ENCODE assay signal across 11 cellular contexts in genomic region chr17:21512307-21513011, GRCh38.
A peak's percentile ranks its signal among the peaks of the same experiment; 100 is the strongest.
DNase-seq lines count a peak whose midpoint lies in the region; ATAC-seq and TF ChIP-seq lines count a peak whose summit lies in the region.
"Had no signal": no experiment of that assay in that cellular context is flagged by ENCODE, and none has a peak within 500 bp of the region (broad histone marks: within the 10 kb centered on the region; RNA-seq: fewer than 3 reads in every experiment).

No MANE protein-coding gene starts in this region.

- H3K27me3 Mint-ChIP-seq in progenitor cell of endocrine pancreas: peaks cover 62% of the 10 kb centered on the region
- H3K27me3 Mint-ChIP-seq in H9 (ENCODE audit: low read depth): peaks cover 32% of the 10 kb centered on the region

- H2AFZ ChIP-seq in SK-N-SH (ENCODE audit: low read depth) (no peak overlapping the region), OCI-LY1 (ENCODE audit: low read length) (no peak overlapping the region), H9 (ENCODE audit: low read length) (no peak overlapping the region)

- H2BK20ac ChIP-seq in H9 (ENCODE audit: low read depth, low read length, poor library complexity, severe bottlenecking): no peak overlapping the region

- H3K27ac ChIP-seq in SK-N-SH (ENCODE audit: low read depth in 2 of 2, low read length in 1 of 2) (no peak overlapping the region), OCI-LY1 (ENCODE audit: low read depth, low read length, poor library complexity, severe bottlenecking) (no peak overlapping the region), foreskin keratinocyte (no peak overlapping the region), uterus (no peak overlapping the region), H9 (ENCODE audit: insufficient read length, low read depth, low read length) (no peak overlapping the region)

- H3K36me3 ChIP-seq in SK-N-SH (replicated peaks in 1 of 2; ENCODE audit: control insufficient read depth in 1 of 2, insufficient read depth in 2 of 2, low read length in 1 of 2): no peaks in the 10 kb centered on the region
- H3K36me3 ChIP-seq in OCI-LY1 (ENCODE audit: insufficient read depth, low read length): no peaks in the 10 kb centered on the region
- H3K36me3 ChIP-seq in uterus: no peaks in the 10 kb centered on the region
- H3K36me3 ChIP-seq: Peyer's patch had no signal

- H3K4ac ChIP-seq in H9 (ENCODE audit: low read depth, low read length): no peak overlapping the region

- no peak overlapping the region for H3K14ac ChIP-seq in H9 (ENCODE audit: insufficient read depth, low read length)

- H4K20me1 ChIP-seq in SK-N-SH (ENCODE audit: insufficient read depth) (no peaks in the 10 kb centered on the region), OCI-LY1 (ENCODE audit: insufficient read depth, low read length) (no peaks in the 10 kb centered on the region), H9 (ENCODE audit: control insufficient read depth, insufficient read depth, insufficient read length) (no peaks in the 10 kb centered on the region)

- TF ChIP-seq POLR2A in uterus (IDR thresholded peaks at IDR 0.05): no peak

- no peaks in the 10 kb centered on the region for H3K23me2 ChIP-seq in H9 (ENCODE audit: insufficient read length, low read depth, low read length, poor library complexity, severe bottlenecking)

- H2BK120ac ChIP-seq in H9 (ENCODE audit: low read depth, low read length, poor library complexity, severe bottlenecking): no peak overlapping the region

- no peak overlapping the region for H3K56ac ChIP-seq in H9 (ENCODE audit: insufficient read length, low read depth, low read length)

- H2BK12ac ChIP-seq in H9 (ENCODE audit: insufficient read length, low read depth, low read length): no peak overlapping the region

- intact Hi-C loops in sciatic nerve (cut with DNase I) (loop anchor here (5.0 kb wide), 1 partner anchor 55 kb away; no protein-coding TSS in a partner anchor), uterus (cut with DNase I; ENCODE audit: low total_unique reads) (loop anchor here (2.0 kb wide), 1 partner anchor 54 kb away; no protein-coding TSS in a partner anchor)

- no peak overlapping the region for H3K18ac ChIP-seq in H9 (ENCODE audit: insufficient read length, low read depth, low read length)

- H3K27me3 ChIP-seq in SK-N-SH (ENCODE audit: insufficient read depth): no peaks in the 10 kb centered on the region
- H3K27me3 ChIP-seq in OCI-LY1 (ENCODE audit: insufficient read depth, low read length): no peaks in the 10 kb centered on the region
- peaks cover 11% of the 10 kb centered on the region for H3K27me3 ChIP-seq in foreskin keratinocyte
- H3K27me3 ChIP-seq in uterus: no peaks in the 10 kb centered on the region
- no peaks in the 10 kb centered on the region; the same call in 1 of the 2 replicates for H3K27me3 ChIP-seq in H9 (ENCODE audit: insufficient read depth, low read length)
- H3K27me3 ChIP-seq: Peyer's patch had no signal

- no peak overlapping the region for H3K9ac ChIP-seq in SK-N-SH
- no peak overlapping the region for H3K9ac ChIP-seq in OCI-LY1 (ENCODE audit: low read length)
- H3K9ac ChIP-seq in H9 (ENCODE audit: extremely low read depth, insufficient read length, low read length): no peak overlapping the region

- H2BK15ac ChIP-seq in H9 (ENCODE audit: low read depth, low read length): no peak overlapping the region

- WGBS in SK-N-SH (ENCODE audit: low lambda C conversion rate): 75% methylated on average over 16 of the region's 18 CpGs
- WGBS in H9 (ENCODE audit: extremely low coverage, insufficient read length, low lambda C conversion rate): no CpG with 5 or more reads among the region's 18 CpGs

- H3K79me2 ChIP-seq in SK-N-SH (ENCODE audit: insufficient read depth): no peaks in the 10 kb centered on the region
- H3K79me2 ChIP-seq in OCI-LY1 (ENCODE audit: insufficient read depth, low read length): no peaks in the 10 kb centered on the region
- H3K79me2 ChIP-seq in H9 (ENCODE audit: insufficient read depth, low read length): no peaks in the 10 kb centered on the region

- H3K4me1 ChIP-seq in SK-N-SH (ENCODE audit: control insufficient read depth in 1 of 2, insufficient read depth in 2 of 2, low read depth in 1 of 2, low read length in 1 of 2) (no peaks in the 10 kb centered on the region; a peak in 1 of 4 replicates), OCI-LY1 (ENCODE audit: insufficient read depth, low read length, severe bottlenecking) (peaks cover 3% of the 10 kb centered on the region), foreskin keratinocyte (peaks cover 8% of the 10 kb centered on the region), uterus (peaks cover 0 to 3% of the 10 kb centered on the region in 2 donors), H9 (ENCODE audit: insufficient read depth, low read length) (no peaks in the 10 kb centered on the region; the same call in 1 of the 2 replicates)

- H3K4me2 ChIP-seq in SK-N-SH (0 out of 2 replicates have a peak overlapping the region, but pooled peaks have one; percentile 62), OCI-LY1 (ENCODE audit: low read length) (peak overlapping the region; percentile 51; the same call in 1 of the 2 replicates), H9 (ENCODE audit: insufficient read depth, insufficient read length, low read length) (no peak overlapping the region)

- H3K9me3 Mint-ChIP-seq in progenitor cell of endocrine pancreas (ENCODE audit: low read depth) (no peaks in the 10 kb centered on the region), H9 (no peaks in the 10 kb centered on the region; a peak in 1 of 5 replicates)
- H3K9me3 Mint-ChIP-seq: activated naive CD4-positive, alpha-beta T cell treated with anti-CD3 and anti-CD28 coated beads, Interleukin-2, amount 50 U/mL, for 72 hours; HFFc6 had no signal

- no peak overlapping the region for H3K23ac ChIP-seq in H9 (ENCODE audit: insufficient read length, low read depth, low read length)

- no peak overlapping the region for H2BK5ac ChIP-seq in H9 (ENCODE audit: insufficient read length, low read length)

- no peak overlapping the region for H4K8ac ChIP-seq in H9 (replicated peaks; ENCODE audit: insufficient read length, low read depth, low read length)

- H3K9me3 ChIP-seq in SK-N-SH: no peaks in the 10 kb centered on the region
- no peaks in the 10 kb centered on the region for H3K9me3 ChIP-seq in OCI-LY1 (ENCODE audit: low read length)
- H3K9me3 ChIP-seq in uterus: no peaks in the 10 kb centered on the region
- H3K9me3 ChIP-seq in H9 (ENCODE audit: control insufficient read depth, low read depth, low read length): no peaks in the 10 kb centered on the region
- H3K9me3 ChIP-seq: Peyer's patch had no signal

- ATAC-seq in SK-N-SH treated with all-trans-retinoic acid at 6 μM for 48 hours: no peak; the same call in 2 of the 3 replicates
- peak; percentile 3 for ATAC-seq in foreskin keratinocyte
- peak; percentile 9 for ATAC-seq in sciatic nerve

- no peak overlapping the region for H4K91ac ChIP-seq in H9 (ENCODE audit: insufficient read length, low read depth, low read length)

- H3F3A ChIP-seq in SK-N-SH (replicated peaks; ENCODE audit: insufficient read depth) (no peaks in the 10 kb centered on the region), OCI-LY1 (ENCODE audit: insufficient read depth, low read length) (no peaks in the 10 kb centered on the region)

- no peak overlapping the region for H3T11ph ChIP-seq in H9 (ENCODE audit: low read length)

- no peak for TF ChIP-seq EP300 in SK-N-SH (IDR thresholded peaks at IDR 0.05; ENCODE audit: borderline replicate concordance in 1 of 2, low read depth in 1 of 2, low read length in 1 of 2)

- DNase-seq in SK-N-SH (no peak), foreskin keratinocyte (no peak), sciatic nerve (ENCODE audit: low spot score) (no peak), uterus (no peak), progenitor cell of endocrine pancreas (ENCODE audit: low spot score, unreplicated experiment) (no peak), H9 (no peak)

- CTCF ChIA-PET in SK-N-SH (lab: Yijun Ruan, JAX): interaction anchor here (0.7 to 7.2 kb wide), 43 partner anchors 10 to 469 kb away, joined by 3 to 140 read pairs (median 5); partner anchors contain the start of genes DHRS7B and NATD1

- H3K36me3 Mint-ChIP-seq in progenitor cell of endocrine pancreas (ENCODE audit: insufficient read depth): no peaks in the 10 kb centered on the region
- no peaks in the 10 kb centered on the region for H3K36me3 Mint-ChIP-seq in H9 (ENCODE audit: insufficient read depth in 1 of 3, low read depth in 3 of 3)
- H3K36me3 Mint-ChIP-seq: activated naive CD4-positive, alpha-beta T cell treated with anti-CD3 and anti-CD28 coated beads, Interleukin-2, amount 50 U/mL, for 72 hours had no signal

- H3K4me3 ChIP-seq in SK-N-SH (ENCODE audit: low read depth in 2 of 2, low read length in 1 of 2) (peak overlapping the region in 1 of 2 experiments; percentile 49; a peak in 1 of 4 replicates), OCI-LY1 (ENCODE audit: low read depth, low read length, poor library complexity, severe bottlenecking) (no peak overlapping the region), uterus (no peak overlapping the region)

- POLR2A ChIA-PET in SK-N-SH (lab: Yijun Ruan, JAX): interaction anchor here (0.7 kb wide), 1 partner anchor 60 kb away, joined by 4 read pairs; no protein-coding TSS in a partner anchor

- H3K9me2 ChIP-seq in SK-N-SH (no peaks in the 10 kb centered on the region), OCI-LY1 (ENCODE audit: low read depth, low read length) (no peaks in the 10 kb centered on the region)

- H2AK5ac ChIP-seq in H9 (ENCODE audit: insufficient read length, low read length): no peak overlapping the region

- no peak overlapping the region for H3K4me3 Mint-ChIP-seq in progenitor cell of endocrine pancreas (ENCODE audit: low read depth)
- 0 out of 5 replicates have a peak overlapping the region, but pooled peaks of 1 of the 2 experiments have one; percentile 69 for H3K4me3 Mint-ChIP-seq in H9

- H3K4me1 Mint-ChIP-seq in progenitor cell of endocrine pancreas (ENCODE audit: low read depth): peaks cover 22% of the 10 kb centered on the region
- H3K4me1 Mint-ChIP-seq in H9: peaks cover 33 to 39% of the 10 kb centered on the region in 2 experiments

- no peak for TF ChIP-seq RAD21 in SK-N-SH (IDR thresholded peaks at IDR 0.05; ENCODE audit: low read length)

- H3K27ac Mint-ChIP-seq in progenitor cell of endocrine pancreas (no peak overlapping the region), H9 (no peak overlapping the region; a peak in 1 of 7 replicates)
- H3K27ac Mint-ChIP-seq: HFFc6 had no signal

- TF ChIP-seq CTCF in SK-N-SH (IDR thresholded peaks at IDR 0.05) (no peak), OCI-LY1 (IDR thresholded peaks at IDR 0.05; ENCODE audit: low read length) (no peak), foreskin keratinocyte (conservative IDR thresholded peaks at IDR 0.05) (no peak), uterus (IDR thresholded peaks at IDR 0.05) (no peak), progenitor cell of endocrine pancreas (IDR thresholded peaks at IDR 0.05; ENCODE audit: unreplicated experiment) (no peak), H9 (conservative IDR thresholded peaks at IDR 0.05) (no peak)

- H4K5ac ChIP-seq in H9 (ENCODE audit: insufficient read length, low read depth, low read length): no peak overlapping the region

- no peaks in the 10 kb centered on the region for H3K79me1 ChIP-seq in H9 (ENCODE audit: insufficient read depth, low read depth, low read length, poor library complexity, severe bottlenecking)

TF ChIP-seq in SK-N-SH, 30 proteins besides CTCF, POLR2A, EP300 and RAD21 (continues in another document):
- TF ChIP-seq FOXM1 (IDR thresholded peaks at IDR 0.05; ENCODE audit: low read depth): no peak

TF ChIP-seq in SK-N-SH treated with all-trans-retinoic acid at 6 μM for 48 hours, 23 proteins besides CTCF, POLR2A, EP300 and RAD21 (continues in another document):
- no peak for TF ChIP-seq RARB (CRISPR knock-in tag; IDR thresholded peaks at IDR 0.05)
